ENCODE assay signal across 26 cellular contexts in genomic region chr22:49419661-49420060, GRCh38.
"Had no signal": no experiment of that assay in that cellular context is flagged by ENCODE, and none has a peak within 500 bp of the region (broad histone marks: within the 10 kb centered on the region; RNA-seq: fewer than 3 reads in every experiment).

No MANE protein-coding gene starts in this region.

- H3K27ac Mint-ChIP-seq: activated B cell treated with CpG ODN at 0.5 μM for 24 hours; activated CD8-positive, alpha-beta T cell treated with anti-CD3 and anti-CD28 coated beads for 36 hours; activated naive CD4-positive, alpha-beta T cell treated with anti-CD3 and anti-CD28 coated beads, Interleukin-2, amount 10 ng/mL, durations not matched to agents 7 days and 5 days; activated naive CD4-positive, alpha-beta T cell treated with anti-CD3 and anti-CD28 coated beads, Interleukin-2, amount 50 U/mL, for 72 hours; activated naive CD8-positive, alpha-beta T cell treated with anti-CD3 and anti-CD28 coated beads, Interleukin-2, amount 10 ng/mL, durations not matched to agents 7 days and 5 days; activated T-helper 17 cell treated with anti-CD3 and anti-CD28 coated beads, Interleukin-2, amount 50 U/mL, for 72 hours; brain; dendritic cell treated with granulocyte-macrophage colony-stimulating factor and Interleukin-4, amounts not matched to agents 40 ng/mL and 50 ng/mL, for 4 days; T-helper 17 cell; T-helper 2 cell treated with Interferon-gamma antibody and Interleukin-4, amounts not matched to agents 5 μg/mL and 100 μg/mL, for 36 hours had no signal

- H3K27me3 Mint-ChIP-seq: activated naive CD8-positive, alpha-beta T cell treated with anti-CD3 and anti-CD28 coated beads, Interleukin-2, amount 10 ng/mL, durations not matched to agents 7 days and 5 days; activated T-helper 17 cell treated with anti-CD3 and anti-CD28 coated beads, Interleukin-2, amount 50 U/mL, for 72 hours had no signal

- H3K36me3 Mint-ChIP-seq: activated naive CD4-positive, alpha-beta T cell treated with anti-CD3 and anti-CD28 coated beads, Interleukin-2, amount 10 ng/mL, durations not matched to agents 7 days and 5 days; activated naive CD8-positive, alpha-beta T cell treated with anti-CD3 and anti-CD28 coated beads, Interleukin-2, amount 10 ng/mL, durations not matched to agents 7 days and 5 days; brain had no signal

- H3K9me3 Mint-ChIP-seq: activated naive CD4-positive, alpha-beta T cell treated with anti-CD3 and anti-CD28 coated beads, Interleukin-2, amount 10 ng/mL, durations not matched to agents 7 days and 5 days; activated naive CD8-positive, alpha-beta T cell treated with anti-CD3 and anti-CD28 coated beads, Interleukin-2, amount 10 ng/mL, durations not matched to agents 7 days and 5 days; central memory CD8-positive, alpha-beta T cell; dendritic cell treated with granulocyte-macrophage colony-stimulating factor and Interleukin-4, amounts not matched to agents 40 ng/mL and 50 ng/mL, for 4 days; T-helper 2 cell treated with Interferon-gamma antibody and Interleukin-4, amounts not matched to agents 5 μg/mL and 100 μg/mL, for 36 hours had no signal

- ATAC-seq: activated CD4-positive, CD25-positive, alpha-beta regulatory T cell treated with anti-CD3 and anti-CD28 coated beads, Interleukin-2, amount 50 U/mL, for 24 hours; activated CD8-positive, alpha-beta T cell treated with anti-CD3 and anti-CD28 coated beads for 36 hours; activated naive CD4-positive, alpha-beta T cell treated with anti-CD3 and anti-CD28 coated beads, Interleukin-2, amount 50 U/mL, for 72 hours; activated T-cell treated with anti-CD3 and anti-CD28 coated beads, Interleukin-2, amount 50 U/mL, for 4 hours; activated T-helper 17 cell treated with anti-CD3 and anti-CD28 coated beads, Interleukin-2, amount 50 U/mL, for 72 hours; gastroesophageal sphincter; T-helper 17 cell had no signal

- H3K4me3 Mint-ChIP-seq: activated B cell treated with CpG ODN at 0.5 μM for 24 hours; activated CD8-positive, alpha-beta T cell treated with anti-CD3 and anti-CD28 coated beads for 36 hours; activated naive CD4-positive, alpha-beta T cell treated with anti-CD3 and anti-CD28 coated beads, Interleukin-2, amount 10 ng/mL, durations not matched to agents 7 days and 5 days; activated naive CD8-positive, alpha-beta T cell treated with anti-CD3 and anti-CD28 coated beads, Interleukin-2, amount 10 ng/mL, durations not matched to agents 7 days and 5 days; activated T-cell treated with anti-CD3 and anti-CD28 coated beads, Interleukin-2, amount 50 U/mL, for 4 hours; activated T-helper 17 cell treated with anti-CD3 and anti-CD28 coated beads, Interleukin-2, amount 50 U/mL, for 72 hours; brain; central memory CD8-positive, alpha-beta T cell; dendritic cell treated with granulocyte-macrophage colony-stimulating factor and Interleukin-4, amounts not matched to agents 40 ng/mL and 50 ng/mL, for 4 days; T-helper 17 cell; T-helper 2 cell treated with Interferon-gamma antibody and Interleukin-4, amounts not matched to agents 5 μg/mL and 100 μg/mL, for 36 hours had no signal

- DNase-seq: activated B cell treated with CpG ODN at 0.5 μM for 24 hours; activated CD4-positive, alpha-beta T cell treated with anti-CD3 and anti-CD28 coated beads for 48 hours; activated CD4-positive, alpha-beta T cell treated with anti-CD3 and anti-CD28 coated beads, Interleukin-2, amount 50 U/mL, for 1 hour; activated CD4-positive, alpha-beta T cell treated with anti-CD3 and anti-CD28 coated beads, Interleukin-2, amount 50 U/mL, for 48 hours; activated CD8-positive, alpha-beta memory T cell treated with anti-CD3 and anti-CD28 coated beads for 24 hours; activated CD8-positive, alpha-beta T cell treated with anti-CD3 and anti-CD28 coated beads for 36 hours; activated gamma-delta T cell; activated naive CD4-positive, alpha-beta T cell; activated naive CD4-positive, alpha-beta T cell treated with anti-CD3 and anti-CD28 coated beads, Interleukin-2, amount 10 ng/mL, durations not matched to agents 7 days and 5 days; activated naive CD8-positive, alpha-beta T cell treated with anti-CD3 and anti-CD28 coated beads, Interleukin-2, amount 10 ng/mL, durations not matched to agents 7 days and 5 days; activated T-cell treated with anti-CD3 and anti-CD28 coated beads, Interleukin-2, amount 50 U/mL, for 4 hours; effector CD8-positive, alpha-beta T cell; esophagus squamous epithelium; foreskin melanocyte; T-helper 1 cell; T-helper 17 cell; T1000; WERI-Rb-1 had no signal

- H3K4me1 Mint-ChIP-seq: activated B cell treated with CpG ODN at 0.5 μM for 24 hours; activated naive CD4-positive, alpha-beta T cell treated with anti-CD3 and anti-CD28 coated beads, Interleukin-2, amount 10 ng/mL, durations not matched to agents 7 days and 5 days; activated naive CD8-positive, alpha-beta T cell treated with anti-CD3 and anti-CD28 coated beads, Interleukin-2, amount 10 ng/mL, durations not matched to agents 7 days and 5 days; activated T-helper 17 cell treated with anti-CD3 and anti-CD28 coated beads, Interleukin-2, amount 50 U/mL, for 72 hours; central memory CD8-positive, alpha-beta T cell; T-helper 17 cell had no signal
